Comparison of ENCODE assay signal across 24 cellular contexts in genomic region chr12:50524621-50525020, GRCh38. TPM values are rescaled to one million over a fixed set of nuclear protein-coding genes. Genes with fewer than 3 reads are reported as not detected.
A peak's percentile ranks its signal among the peaks of the same experiment; 100 is the strongest.
DNase-seq lines count a peak whose midpoint lies in the region; ATAC-seq and TF ChIP-seq lines count a peak whose summit lies in the region.
"Had no signal": no experiment of that assay in that cellular context is flagged by ENCODE, and none has a peak within 500 bp of the region (broad histone marks: within the 10 kb centered on the region; RNA-seq: fewer than 3 reads in every experiment).

No MANE protein-coding gene starts in this region.

- TF ChIP-seq CTCF in NB4 (IDR thresholded peaks at IDR 0.05; ENCODE audit: low read depth, low read length) = no peak

- H3K27me3 Mint-ChIP-seq in activated T-cell treated with anti-CD3 and anti-CD28 coated beads, Interleukin-2, amount 50 U/mL, for 24 hours = no peaks in the 10 kb centered on the region
- H3K27me3 Mint-ChIP-seq in activated T-cell treated with anti-CD3 and anti-CD28 coated beads, Interleukin-2, amount 50 U/mL, for 72 hours (ENCODE audit: low read depth) = no peaks in the 10 kb centered on the region
- H3K27me3 Mint-ChIP-seq in effector memory CD8-positive, alpha-beta T cell = no peaks in the 10 kb centered on the region
- no peaks in the 10 kb centered on the region for H3K27me3 Mint-ChIP-seq in stimulated activated memory B cell treated with anti-CD40 and anti-IgM and Interleukin-4, amounts not matched to agents 10 μg/mL and 1 μg/mL and 100 μg/mL, for 72 hours

- no peak for ATAC-seq in activated T-cell treated with anti-CD3 and anti-CD28 coated beads, Interleukin-2, amount 50 U/mL, for 72 hours (replicated peaks in 1 of 2)
- no peak for ATAC-seq in effector memory CD8-positive, alpha-beta T cell (replicated peaks)
- ATAC-seq in stimulated activated memory B cell treated with anti-CD40 and anti-IgM and Interleukin-4, amounts not matched to agents 10 μg/mL and 1 μg/mL and 100 μg/mL, for 72 hours = no peak
- no peak for ATAC-seq in HG03469 (IDR thresholded peaks at IDR 0.05; ENCODE audit: unreplicated experiment)
- ATAC-seq: A549; activated naive CD4-positive, alpha-beta T cell treated with anti-CD3 and anti-CD28 coated beads, Interleukin-2, amount 50 U/mL, for 72 hours; left cardiac atrium had no signal

- no peak for DNase-seq in activated T-cell treated with anti-CD3 and anti-CD28 coated beads, Interleukin-2, amount 50 U/mL, for 24 hours
- DNase-seq in activated T-cell treated with anti-CD3 and anti-CD28 coated beads, Interleukin-2, amount 50 U/mL, for 72 hours = no peak
- DNase-seq in NB4 (ENCODE audit: low read depth) (peak; percentile 55), hepatic stellate cell (ENCODE audit: low spot score) (no peak)
- DNase-seq in effector memory CD8-positive, alpha-beta T cell = no peak
- no peak for DNase-seq in stimulated activated CD4-positive, alpha-beta T cell treated with anti-CD3 and anti-CD28 coated beads, Interleukin-1b, Interleukin-23, amount 100 ng/mL, for 48 hours
- DNase-seq: activated CD4-positive, alpha-beta T cell treated with anti-CD3 and anti-CD28 coated beads for 48 hours; activated T-cell treated with anti-CD3 and anti-CD28 coated beads, Interleukin-2, amount 50 U/mL, for 48 hours; cortex of kidney; esophagus squamous epithelium; foreskin melanocyte; left cardiac atrium; NCI-H1417; NCI-H2029 treated with DMSO at 0.1 percent for 48 hours; NCI-H2227 treated with DMSO at 0.1 percent for 48 hours; nucleus accumbens; stomach; thyroid gland had no signal

- H3K4me3 ChIP-seq in NB4 (ENCODE audit: low read depth, low read length) = no peak overlapping the region
- H3K4me3 ChIP-seq: A549, esophagus squamous epithelium, prostate gland, SJSA1, stomach, thyroid gland had no signal

- peaks cover 60% of the 10 kb centered on the region for H3K4me1 Mint-ChIP-seq in activated T-cell treated with anti-CD3 and anti-CD28 coated beads, Interleukin-2, amount 50 U/mL, for 24 hours (ENCODE audit: low read depth)
- H3K4me1 Mint-ChIP-seq in activated T-cell treated with anti-CD3 and anti-CD28 coated beads, Interleukin-2, amount 50 U/mL, for 72 hours (ENCODE audit: low read depth) = peaks cover 39% of the 10 kb centered on the region
- H3K4me1 Mint-ChIP-seq in effector memory CD8-positive, alpha-beta T cell (ENCODE audit: low read depth in 2 of 2) = peaks cover 19 to 33% of the 10 kb centered on the region in 2 donors
- H3K4me1 Mint-ChIP-seq in stimulated activated memory B cell treated with anti-CD40 and anti-IgM and Interleukin-4, amounts not matched to agents 10 μg/mL and 1 μg/mL and 100 μg/mL, for 72 hours = peaks cover 61% of the 10 kb centered on the region

- no peaks in the 10 kb centered on the region for H3K9me3 Mint-ChIP-seq in activated T-cell treated with anti-CD3 and anti-CD28 coated beads, Interleukin-2, amount 50 U/mL, for 24 hours
- H3K9me3 Mint-ChIP-seq in activated T-cell treated with anti-CD3 and anti-CD28 coated beads, Interleukin-2, amount 50 U/mL, for 72 hours = no peaks in the 10 kb centered on the region
- no peaks in the 10 kb centered on the region for H3K9me3 Mint-ChIP-seq in effector memory CD8-positive, alpha-beta T cell
- H3K9me3 Mint-ChIP-seq in stimulated activated memory B cell treated with anti-CD40 and anti-IgM and Interleukin-4, amounts not matched to agents 10 μg/mL and 1 μg/mL and 100 μg/mL, for 72 hours = no peaks in the 10 kb centered on the region
- H3K9me3 Mint-ChIP-seq: activated naive CD4-positive, alpha-beta T cell treated with anti-CD3 and anti-CD28 coated beads, Interleukin-2, amount 50 U/mL, for 72 hours had no signal

- no peak for TF ChIP-seq POLR2A in NB4 (IDR thresholded peaks at IDR 0.05; ENCODE audit: extremely low read depth, insufficient read length)

- H3K36me3 Mint-ChIP-seq in activated T-cell treated with anti-CD3 and anti-CD28 coated beads, Interleukin-2, amount 50 U/mL, for 24 hours (ENCODE audit: low read depth) = peaks cover 43% of the 10 kb centered on the region
- peaks cover 2 to 7% of the 10 kb centered on the region in 2 donors for H3K36me3 Mint-ChIP-seq in activated T-cell treated with anti-CD3 and anti-CD28 coated beads, Interleukin-2, amount 50 U/mL, for 72 hours (ENCODE audit: insufficient read depth in 2 of 2)
- H3K36me3 Mint-ChIP-seq in effector memory CD8-positive, alpha-beta T cell (ENCODE audit: insufficient read depth) = peaks cover 6% of the 10 kb centered on the region
- peaks cover 39% of the 10 kb centered on the region for H3K36me3 Mint-ChIP-seq in stimulated activated memory B cell treated with anti-CD40 and anti-IgM and Interleukin-4, amounts not matched to agents 10 μg/mL and 1 μg/mL and 100 μg/mL, for 72 hours

- H3K27ac Mint-ChIP-seq in activated T-cell treated with anti-CD3 and anti-CD28 coated beads, Interleukin-2, amount 50 U/mL, for 24 hours = peak overlapping the region; percentile 7
- no peak overlapping the region for H3K27ac Mint-ChIP-seq in activated T-cell treated with anti-CD3 and anti-CD28 coated beads, Interleukin-2, amount 50 U/mL, for 72 hours
- H3K27ac Mint-ChIP-seq in effector memory CD8-positive, alpha-beta T cell = peak overlapping the region; percentile 4
- H3K27ac Mint-ChIP-seq in stimulated activated memory B cell treated with anti-CD40 and anti-IgM and Interleukin-4, amounts not matched to agents 10 μg/mL and 1 μg/mL and 100 μg/mL, for 72 hours = peak overlapping the region; percentile 13
- H3K27ac Mint-ChIP-seq: activated naive CD4-positive, alpha-beta T cell treated with anti-CD3 and anti-CD28 coated beads, Interleukin-2, amount 50 U/mL, for 72 hours had no signal

- no peak overlapping the region for H3K4me3 Mint-ChIP-seq in activated T-cell treated with anti-CD3 and anti-CD28 coated beads, Interleukin-2, amount 50 U/mL, for 24 hours
- H3K4me3 Mint-ChIP-seq in activated T-cell treated with anti-CD3 and anti-CD28 coated beads, Interleukin-2, amount 50 U/mL, for 72 hours = no peak overlapping the region
- no peak overlapping the region for H3K4me3 Mint-ChIP-seq in effector memory CD8-positive, alpha-beta T cell
- H3K4me3 Mint-ChIP-seq in stimulated activated memory B cell treated with anti-CD40 and anti-IgM and Interleukin-4, amounts not matched to agents 10 μg/mL and 1 μg/mL and 100 μg/mL, for 72 hours = no peak overlapping the region

RNA-seq across cellular contexts. Expression of gene DIP2B, which starts 19.8 kb away (rescaled TPM):
- total RNA-seq in activated T-cell treated with anti-CD3 and anti-CD28 coated beads, Interleukin-2, amount 50 U/mL, for 72 hours = 10 to 100 TPM; 25.4 to 28.1 TPM
